In genomic region chr17:62965149-62965648, GRCh38 we compare ENCODE assay signal across 8 cellular contexts. TPM values are rescaled to one million over a fixed set of nuclear protein-coding genes. Genes with fewer than 3 reads are reported as not detected.
A peak's percentile ranks its signal among the peaks of the same experiment; 100 is the strongest.
DNase-seq lines count a peak whose midpoint lies in the region; ATAC-seq and TF ChIP-seq lines count a peak whose summit lies in the region.

No MANE protein-coding gene starts in this region.

- peaks cover 0 to 7% of the 10 kb centered on the region in 2 donors for H3K27me3 Mint-ChIP-seq in CD8-positive, alpha-beta memory T cell
- H3K27me3 Mint-ChIP-seq in central memory CD8-positive, alpha-beta T cell: peaks cover 6% of the 10 kb centered on the region

- H3K36me3 Mint-ChIP-seq in CD8-positive, alpha-beta memory T cell: peaks cover 0 to 6% (median 0%) of the 10 kb centered on the region in 3 donors
- peaks cover 6% of the 10 kb centered on the region for H3K36me3 Mint-ChIP-seq in central memory CD8-positive, alpha-beta T cell (ENCODE audit: insufficient read depth)

- H3K9me3 Mint-ChIP-seq in CD8-positive, alpha-beta memory T cell: no peaks in the 10 kb centered on the region
- no peaks in the 10 kb centered on the region for H3K9me3 Mint-ChIP-seq in central memory CD8-positive, alpha-beta T cell

- H3K9ac ChIP-seq in PC-3 (ENCODE audit: low read length) (peak overlapping the region; percentile 44), neural cell (ENCODE audit: low read length) (peak overlapping the region; percentile 77)

- TF ChIP-seq CTCF in PC-3 (conservative IDR thresholded peaks at IDR 0.05; ENCODE audit: low read depth, low read length): no peak
- TF ChIP-seq CTCF in neural cell (IDR thresholded peaks at IDR 0.05; ENCODE audit: poor library complexity, severe bottlenecking): no peak
- no peak for TF ChIP-seq CTCF in upper lobe of left lung (IDR thresholded peaks at IDR 0.05)

- intact Hi-C loops in PC-3 (cut with micrococcal nuclease): loop anchor here (5.0 to 10.0 kb wide), 2 partner anchors 203 to 400 kb away; no protein-coding TSS in a partner anchor

- H3K9me2 ChIP-seq in PC-3 (replicated peaks; ENCODE audit: low read length) (no peaks in the 10 kb centered on the region), neural cell (ENCODE audit: insufficient read depth, low read length) (no peaks in the 10 kb centered on the region)

- no peaks in the 10 kb centered on the region for H3K36me3 ChIP-seq in CD8-positive, alpha-beta memory T cell (ENCODE audit: insufficient read depth, low read length)
- H3K36me3 ChIP-seq in PC-3 (ENCODE audit: low read depth, low read length) (no peaks in the 10 kb centered on the region), neural cell (ENCODE audit: insufficient read depth, low read length) (no peaks in the 10 kb centered on the region), upper lobe of left lung (no peaks in the 10 kb centered on the region)

- H3K27ac ChIP-seq in CD8-positive, alpha-beta memory T cell (ENCODE audit: low read depth, low read length): peak overlapping the region; percentile 74
- H3K27ac ChIP-seq in PC-3 (ENCODE audit: low read length) (no peak overlapping the region), neural cell (ENCODE audit: low read length) (peak overlapping the region; percentile 84), upper lobe of left lung (peak overlapping the region; percentile 67 to 96 (median 88))

- TF ChIP-seq POLR2A in upper lobe of left lung (IDR thresholded peaks at IDR 0.05): no peak

- POLR2A ChIA-PET in CD8-positive, alpha-beta memory T cell (lab: Charles Lee): interaction anchor here (1.2 to 1.5 kb wide), 2 partner anchors 241 to 243 kb away, joined by 4 to 5 read pairs; no protein-coding TSS in a partner anchor
- POLR2A ChIA-PET in PC-3 (lab: Charles Lee; ENCODE audit: unreplicated experiment): no interaction called here

- H2AFZ ChIP-seq in PC-3 (ENCODE audit: low read length): peak overlapping the region; percentile 87
- H2AFZ ChIP-seq in neural cell (ENCODE audit: low read depth, low read length): peak overlapping the region; percentile 35

- peak in 2 of 5 donors; percentile 7 to 69 for DNase-seq in CD8-positive, alpha-beta memory T cell
- DNase-seq in PC-3 (no peak), upper lobe of left lung (no peak), cerebellar nuclear complex (lab: John Stamatoyannopoulos, UW) (no peak), NCI-H748 treated with DMSO at 0.1 percent for 48 hours (lab: John Stamatoyannopoulos, UW) (no peak)
- DNase-seq in central memory CD8-positive, alpha-beta T cell (ENCODE audit: low spot score in 2 of 2): no peak

- no peak for TF ChIP-seq RAD21 in neural cell (conservative IDR thresholded peaks at IDR 0.05)

- H3K27me3 ChIP-seq in CD8-positive, alpha-beta memory T cell (ENCODE audit: insufficient read depth, low read length, poor library complexity, severe bottlenecking): no peaks in the 10 kb centered on the region
- no peaks in the 10 kb centered on the region for H3K27me3 ChIP-seq in PC-3 (ENCODE audit: low read length)
- no peaks in the 10 kb centered on the region for H3K27me3 ChIP-seq in neural cell (ENCODE audit: insufficient read depth, low read depth, low read length)
- no peaks in the 10 kb centered on the region for H3K27me3 ChIP-seq in upper lobe of left lung

- CTCF ChIA-PET in CD8-positive, alpha-beta memory T cell (lab: Charles Lee): interaction anchor here (1.0 to 1.4 kb wide), 2 partner anchors 8 to 257 kb away, joined by 3 read pairs; no protein-coding TSS in a partner anchor
- CTCF ChIA-PET in PC-3 (lab: Charles Lee): no interaction called here

- no TSS peak for BruUV-seq in PC-3 (replicated peaks; lab: Mats Ljungman, UMichigan)

- WGBS in upper lobe of left lung, 2 donors: 71 to 72% methylated on average over 19 of the region's 19 CpGs

- H3K4me3 Mint-ChIP-seq in CD8-positive, alpha-beta memory T cell: peak overlapping the region; percentile 93 to 100 (median 96)
- H3K4me3 Mint-ChIP-seq in central memory CD8-positive, alpha-beta T cell: peak overlapping the region; percentile 80

- ATAC-seq in PC-3 (no peak), upper lobe of left lung (ENCODE audit: low FRiP score in 2 of 2) (no peak), HG03045 (IDR thresholded peaks at IDR 0.05; ENCODE audit: unreplicated experiment) (no peak)
- ATAC-seq in central memory CD8-positive, alpha-beta T cell (replicated peaks; ENCODE audit: extremely low read depth, poor library complexity, severe bottlenecking): peak; percentile 47

- H3K4me2 ChIP-seq in PC-3 (ENCODE audit: low read length) (peak overlapping the region; percentile 80), neural cell (ENCODE audit: low read length) (peak overlapping the region; percentile 34)

- H3K4me3 ChIP-seq in CD8-positive, alpha-beta memory T cell (ENCODE audit: low read length): peak overlapping the region; percentile 58
- H3K4me3 ChIP-seq in PC-3 (ENCODE audit: low read length) (peak overlapping the region; percentile 64; the same call in 1 of the 2 replicates), neural cell (ENCODE audit: low read length) (peak overlapping the region; percentile 64), upper lobe of left lung (peak overlapping the region in 3 of 4 donors; percentile 94 to 96 (median 94))

- peak overlapping the region; percentile 94 to 100 (median 98) for H3K27ac Mint-ChIP-seq in CD8-positive, alpha-beta memory T cell
- H3K27ac Mint-ChIP-seq in central memory CD8-positive, alpha-beta T cell (ENCODE audit: low read depth): peak overlapping the region; percentile 93

- no peak for TF ChIP-seq EP300 in neural cell (conservative IDR thresholded peaks at IDR 0.05; ENCODE audit: poor library complexity, severe bottlenecking)
- no peak for TF ChIP-seq EP300 in upper lobe of left lung (IDR thresholded peaks at IDR 0.05)

- H4K20me1 ChIP-seq in PC-3 (ENCODE audit: low read length) (peaks cover 8% of the 10 kb centered on the region; the same call in 1 of the 2 replicates), neural cell (ENCODE audit: insufficient read depth) (peaks cover 3% of the 10 kb centered on the region)

- H3K4me1 ChIP-seq in CD8-positive, alpha-beta memory T cell (ENCODE audit: insufficient read depth, low read length): peaks cover 22% of the 10 kb centered on the region
- peaks cover 42% of the 10 kb centered on the region for H3K4me1 ChIP-seq in PC-3 (ENCODE audit: insufficient read depth, low read length)
- H3K4me1 ChIP-seq in upper lobe of left lung: peaks cover 11 to 32% (median 20%) of the 10 kb centered on the region in 4 donors

- no peaks in the 10 kb centered on the region for H3F3A ChIP-seq in PC-3 (ENCODE audit: low read length, unreplicated experiment)
- no peaks in the 10 kb centered on the region for H3F3A ChIP-seq in neural cell (ENCODE audit: insufficient read depth, low read length, poor library complexity, severe bottlenecking)

- H3K79me2 ChIP-seq in PC-3 (ENCODE audit: low read length): peaks cover 37% of the 10 kb centered on the region
- peaks cover 34% of the 10 kb centered on the region for H3K79me2 ChIP-seq in neural cell (replicated peaks; ENCODE audit: insufficient read depth, low read length)

- H3K4me1 Mint-ChIP-seq in CD8-positive, alpha-beta memory T cell: peaks cover 26 to 41% (median 34%) of the 10 kb centered on the region in 3 donors
- H3K4me1 Mint-ChIP-seq in central memory CD8-positive, alpha-beta T cell: peaks cover 25% of the 10 kb centered on the region

- H3K9me3 ChIP-seq in CD8-positive, alpha-beta memory T cell (ENCODE audit: low read length): no peaks in the 10 kb centered on the region
- H3K9me3 ChIP-seq in PC-3 (ENCODE audit: low read length): no peaks in the 10 kb centered on the region
- no peaks in the 10 kb centered on the region for H3K9me3 ChIP-seq in neural cell (ENCODE audit: low read length)
- H3K9me3 ChIP-seq in upper lobe of left lung: no peaks in the 10 kb centered on the region

TF ChIP-seq in neural cell, 6 proteins besides CTCF, POLR2A, EP300 and RAD21:
- TF ChIP-seq EZH2 (IDR thresholded peaks at IDR 0.05; ENCODE audit: borderline replicate concordance, insufficient read depth, low read length, poor library complexity, severe bottlenecking) (no peak), POLR2AphosphoS5 (IDR thresholded peaks at IDR 0.05) (no peak), TAF1 (IDR thresholded peaks at IDR 0.05; ENCODE audit: low read depth) (no peak), SMC3 (conservative IDR thresholded peaks at IDR 0.05; ENCODE audit: poor library complexity) (no peak)

RNA-seq across cellular contexts. Expression of gene TANC2, which starts 0.8 kb away (rescaled TPM):
- 1 to 10 TPM; 6.3 to 6.8 TPM for total RNA-seq in CD8-positive, alpha-beta memory T cell
- polyA plus RNA-seq in CD8-positive, alpha-beta memory T cell: 3.2 TPM
- total RNA-seq in PC-3 (2014; rRNA removed) (24.2 and 58.1 TPM in 2 replicates), upper lobe of left lung (100 to 1,000 TPM in 3 of 6 donors, 10 to 100 TPM in 3; 64.9 to 134 (median 98.4) TPM)
- 16.3 and 24.1 TPM in 2 replicates for polyA plus RNA-seq in neural cell
- polyA minus RNA-seq in neural cell: 281 and 298 TPM in 2 replicates
